13 cellular contexts compared by ENCODE assay signal in the genomic region with DNA sequence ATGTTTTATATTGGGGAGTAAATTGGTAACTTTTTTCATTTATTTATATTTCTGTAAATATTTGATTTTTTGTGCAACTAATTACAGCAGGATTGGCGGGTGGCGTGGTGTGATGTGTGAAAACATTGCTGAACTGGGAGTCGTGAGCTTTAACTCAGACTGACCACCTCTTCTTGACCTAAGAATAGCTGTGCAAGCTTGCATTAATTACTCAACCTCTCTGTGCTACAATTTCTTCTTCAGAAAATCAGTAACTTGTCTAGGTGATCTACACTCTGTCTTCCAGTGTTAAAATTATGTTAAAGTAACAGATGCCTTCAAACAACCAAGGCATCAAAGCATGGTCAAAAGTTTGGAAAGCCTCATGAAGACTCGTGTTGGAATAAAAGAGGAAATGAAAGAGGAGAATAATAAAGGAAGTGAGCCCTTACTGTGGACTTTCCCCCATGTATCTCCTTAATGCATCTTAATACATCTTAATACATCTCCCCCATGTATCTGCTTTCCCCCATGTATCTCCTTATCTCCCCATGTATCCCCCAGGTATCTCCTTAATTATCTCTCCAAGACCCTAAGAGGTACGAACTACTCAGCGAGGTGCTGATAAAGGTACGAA.
"Had no signal": no experiment of that assay in that cellular context is flagged by ENCODE, and none has a peak within 500 bp of the region (broad histone marks: within the 10 kb centered on the region; RNA-seq: fewer than 3 reads in every experiment).

No MANE protein-coding gene starts in this region.

- H3K27me3 Mint-ChIP-seq: brain had no signal

- H3K9me3 Mint-ChIP-seq: activated naive CD4-positive, alpha-beta T cell treated with anti-CD3 and anti-CD28 coated beads, Interleukin-2, amount 50 U/mL, for 72 hours; activated T-cell treated with anti-CD3 and anti-CD28 coated beads, Interleukin-2, amount 50 U/mL, for 4 hours; brain; T-helper 2 cell treated with Interferon-gamma antibody and Interleukin-4, amounts not matched to agents 5 μg/mL and 100 μg/mL, for 36 hours had no signal

- H3K4me3 ChIP-seq: tibial artery had no signal

- H3K9me3 ChIP-seq: tibial artery had no signal

- ATAC-seq: activated naive CD4-positive, alpha-beta T cell treated with anti-CD3 and anti-CD28 coated beads, Interleukin-2, amount 50 U/mL, for 72 hours; activated T-cell treated with anti-CD3 and anti-CD28 coated beads, Interleukin-2, amount 50 U/mL, for 4 hours had no signal

- DNase-seq: activated CD4-positive, alpha-beta T cell treated with anti-CD3 and anti-CD28 coated beads for 1 hour; activated CD4-positive, alpha-beta T cell treated with anti-CD3 and anti-CD28 coated beads, Interleukin-2, amount 50 U/mL, for 48 hours; activated effector memory CD4-positive, alpha-beta T cell treated with anti-CD3 and anti-CD28 coated beads, Interleukin-2, amount 50 U/mL, for 16 hours; activated T-cell treated with anti-CD3 and anti-CD28 coated beads, Interleukin-2, amount 50 U/mL, for 4 hours; amniotic stem cell; cerebellar nuclear complex; dermis blood vessel endothelial cell; mesenchymal stem cell; stimulated activated CD4-positive, alpha-beta T cell treated with anti-CD3 and anti-CD28 coated beads, Interleukin-15, amount 100 ng/mL, for 24 hours; tibial artery had no signal

- H3K4me3 Mint-ChIP-seq: activated T-cell treated with anti-CD3 and anti-CD28 coated beads, Interleukin-2, amount 50 U/mL, for 4 hours; brain; T-helper 2 cell treated with Interferon-gamma antibody and Interleukin-4, amounts not matched to agents 5 μg/mL and 100 μg/mL, for 36 hours had no signal

- H3K27me3 ChIP-seq: tibial artery had no signal

- H3K27ac Mint-ChIP-seq: brain; T-helper 2 cell treated with Interferon-gamma antibody and Interleukin-4, amounts not matched to agents 5 μg/mL and 100 μg/mL, for 36 hours had no signal

- H3K27ac ChIP-seq: tibial artery had no signal
